Comparison of ENCODE assay signal across 10 cellular contexts in the genomic region with DNA sequence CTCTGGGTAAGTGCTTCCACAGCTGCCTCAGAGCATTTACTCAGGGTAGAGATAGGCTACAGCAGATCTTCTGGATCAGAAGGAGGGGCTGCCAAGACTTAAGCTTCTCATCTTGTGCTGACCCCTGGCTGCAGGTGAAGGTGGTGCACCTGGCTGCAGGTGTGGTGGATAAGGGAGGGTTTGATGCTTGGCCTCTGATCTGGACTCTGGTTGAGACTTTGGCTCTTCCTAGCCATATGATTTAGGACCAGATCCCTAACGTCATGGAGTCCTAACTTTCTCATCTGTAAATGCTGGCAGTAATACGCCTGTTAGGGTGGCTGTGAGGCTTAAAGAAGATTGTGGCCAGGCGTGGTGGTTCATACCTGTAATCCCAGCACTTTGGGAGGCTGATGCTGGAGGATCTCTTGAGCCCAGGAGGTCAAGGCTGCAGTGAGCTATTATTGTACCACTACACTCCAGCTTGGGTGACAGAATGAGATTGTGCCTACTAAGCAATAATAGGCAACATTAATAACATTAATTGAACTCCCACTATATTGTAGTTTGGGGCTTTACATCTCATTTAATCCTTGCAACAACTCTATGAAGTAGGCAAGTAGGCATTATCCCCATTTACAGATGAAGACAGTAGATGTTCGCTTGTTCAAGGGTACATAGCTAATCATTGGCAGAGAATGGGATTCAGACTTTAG. TPM values are rescaled to one million over a fixed set of nuclear protein-coding genes. Genes with fewer than 3 reads are reported as not detected.
DNase-seq lines count a peak whose midpoint lies in the region; ATAC-seq and TF ChIP-seq lines count a peak whose summit lies in the region.
"Had no signal": no experiment of that assay in that cellular context is flagged by ENCODE, and none has a peak within 500 bp of the region (broad histone marks: within the 10 kb centered on the region; RNA-seq: fewer than 3 reads in every experiment).

No MANE protein-coding gene starts in this region.

- H3F3A ChIP-seq in GM23338 (replicated peaks; ENCODE audit: low read depth): no peaks in the 10 kb centered on the region

- H3K36me3 Mint-ChIP-seq in Calu3 (ENCODE audit: insufficient read depth, unreplicated experiment) (peaks cover 64% of the 10 kb centered on the region), GM23338 (ENCODE audit: low read depth) (peaks cover 62% of the 10 kb centered on the region)

- no peak overlapping the region for H2AFZ ChIP-seq in GM23338

- intact Hi-C loops in Calu3 (cut with micrococcal nuclease; ENCODE audit: unreplicated experiment): no loop called here
- intact Hi-C loops in lower lobe of right lung (cut with DNase I): no loop called here
- intact Hi-C loops in heart right ventricle (cut with DNase I): no loop called here

- CTCF ChIA-PET in Calu3 (lab: Charles Lee): interaction anchor here (0.9 to 4.3 kb wide), 3 partner anchors 8 to 24 kb away, joined by 3 to 57 read pairs (median 26); partner anchors contain the start of gene DTX4

- H3K4me2 ChIP-seq in GM23338: no peak overlapping the region

- H3K9me2 ChIP-seq in GM23338 (ENCODE audit: insufficient read depth): 0 out of 2 replicates have a peak, but pooled peaks cover 5% of the 10 kb centered on the region

- TF ChIP-seq CTCF in Calu3 (IDR thresholded peaks at IDR 0.05; ENCODE audit: unreplicated experiment) (peak; percentile 38), GM23338 (conservative IDR thresholded peaks at IDR 0.05; ENCODE audit: low read depth in 2 of 2) (peak; percentile 80 to 82), lower lobe of right lung (IDR thresholded peaks at IDR 0.05) (peak; percentile 40), heart right ventricle (IDR thresholded peaks at IDR 0.05) (peak in 4 of 9 donors; percentile 6 to 17 (median 10))

- H3K27me3 ChIP-seq in GM23338 (ENCODE audit: insufficient read depth) (no peaks in the 10 kb centered on the region), lower lobe of right lung (ENCODE audit: low read depth) (no peaks in the 10 kb centered on the region), heart right ventricle (no peaks in the 10 kb centered on the region)
- H3K27me3 ChIP-seq: dorsolateral prefrontal cortex had no signal

- H3K4me1 ChIP-seq in GM23338 (ENCODE audit: insufficient read depth) (no peaks in the 10 kb centered on the region), lower lobe of right lung (peaks cover 67% of the 10 kb centered on the region), heart right ventricle (peaks cover 0 to 27% (median 5%) of the 10 kb centered on the region in 9 donors)

- peaks cover 58% of the 10 kb centered on the region for H3K4me1 Mint-ChIP-seq in Calu3 (ENCODE audit: low read depth, unreplicated experiment)
- H3K4me1 Mint-ChIP-seq in GM23338: peaks cover 17% of the 10 kb centered on the region

- peaks cover 18% of the 10 kb centered on the region for H3K79me2 ChIP-seq in GM23338 (replicated peaks; ENCODE audit: insufficient read depth)

- H3K9me3 Mint-ChIP-seq in Calu3 (ENCODE audit: low read depth, unreplicated experiment) (peaks cover 1% of the 10 kb centered on the region), GM23338 (peaks cover 30% of the 10 kb centered on the region)

- H3K27ac Mint-ChIP-seq in Calu3 (ENCODE audit: unreplicated experiment) (no peak overlapping the region), GM23338 (no peak overlapping the region)

- no peak overlapping the region for H3K4me3 Mint-ChIP-seq in Calu3 (ENCODE audit: low read depth, unreplicated experiment)
- H3K4me3 Mint-ChIP-seq in GM23338: no peak overlapping the region

- no TSS peak for BruUV-seq in Calu3 (replicated peaks; lab: Mats Ljungman, UMichigan)

- H3K9me3 ChIP-seq in lower lobe of right lung (no peaks in the 10 kb centered on the region), heart right ventricle (peaks cover 0 to 17% (median 5%) of the 10 kb centered on the region in 11 donors)

- H3K27me3 Mint-ChIP-seq in Calu3 (ENCODE audit: unreplicated experiment) (no peaks in the 10 kb centered on the region), GM23338 (ENCODE audit: insufficient read depth, low read depth, poor library complexity) (peaks cover 4% of the 10 kb centered on the region)

- peak; percentile 86 for ATAC-seq in GM23338
- no peak for ATAC-seq in lower lobe of right lung
- no peak for ATAC-seq in heart right ventricle
- no peak for ATAC-seq in GM21737 (IDR thresholded peaks at IDR 0.05; ENCODE audit: unreplicated experiment)

- H3K4me3 ChIP-seq in GM23338 (no peak overlapping the region), lower lobe of right lung (no peak overlapping the region), heart right ventricle (no peak overlapping the region)
- H3K4me3 ChIP-seq: dorsolateral prefrontal cortex had no signal

- no peaks in the 10 kb centered on the region; the same call in 1 of the 2 replicates for H3K36me3 ChIP-seq in GM23338 (ENCODE audit: insufficient read depth)
- peaks cover 15% of the 10 kb centered on the region for H3K36me3 ChIP-seq in lower lobe of right lung
- peaks cover 0 to 17% (median 0%) of the 10 kb centered on the region in 9 donors for H3K36me3 ChIP-seq in heart right ventricle

- H3K27ac ChIP-seq in GM23338 (ENCODE audit: low read depth): no peak overlapping the region
- no peak overlapping the region for H3K27ac ChIP-seq in lower lobe of right lung
- H3K27ac ChIP-seq in heart right ventricle: no peak overlapping the region

- H4K20me1 ChIP-seq in GM23338 (replicated peaks; ENCODE audit: insufficient read depth): no peaks in the 10 kb centered on the region; the same call in none of the 2 replicates

- WGBS in heart right ventricle, 2 donors: 94 to 95% methylated on average over 4 of the region's 4 CpGs

- DNase-seq in Calu3 (peak; percentile 55), GM23338 (ENCODE audit: low spot score) (peak; percentile 87), lower lobe of right lung (no peak), activated gamma-delta T cell (lab: John Stamatoyannopoulos, UW) (no peak), SW480 (ENCODE audit: low spot score) (no peak), heart right ventricle (no peak)
- DNase-seq in activated CD4-positive, alpha-beta T cell treated with anti-CD3 and anti-CD28 coated beads, Interleukin-2, amount 50 U/mL, for 1 hour: peak; percentile 17
- DNase-seq: dorsolateral prefrontal cortex had no signal

TF ChIP-seq in GM23338, 12 proteins besides CTCF, POLR2A, EP300 and RAD21 (continues in another document):
- TF ChIP-seq EZH2 (IDR thresholded peaks at IDR 0.05; ENCODE audit: low read depth, unreplicated experiment): no peak
- no peak for TF ChIP-seq JUNB (IDR thresholded peaks at IDR 0.05; ENCODE audit: unreplicated experiment)
- no peak for TF ChIP-seq NANOG (IDR thresholded peaks at IDR 0.05; ENCODE audit: borderline replicate concordance)
- no peak for TF ChIP-seq REST (IDR thresholded peaks at IDR 0.05; ENCODE audit: unreplicated experiment)
- TF ChIP-seq, protein P1, sequence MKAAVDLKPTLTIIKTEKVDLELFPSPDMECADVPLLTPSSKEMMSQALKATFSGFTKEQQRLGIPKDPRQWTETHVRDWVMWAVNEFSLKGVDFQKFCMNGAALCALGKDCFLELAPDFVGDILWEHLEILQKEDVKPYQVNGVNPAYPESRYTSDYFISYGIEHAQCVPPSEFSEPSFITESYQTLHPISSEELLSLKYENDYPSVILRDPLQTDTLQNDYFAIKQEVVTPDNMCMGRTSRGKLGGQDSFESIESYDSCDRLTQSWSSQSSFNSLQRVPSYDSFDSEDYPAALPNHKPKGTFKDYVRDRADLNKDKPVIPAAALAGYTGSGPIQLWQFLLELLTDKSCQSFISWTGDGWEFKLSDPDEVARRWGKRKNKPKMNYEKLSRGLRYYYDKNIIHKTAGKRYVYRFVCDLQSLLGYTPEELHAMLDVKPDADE (IDR thresholded peaks at IDR 0.05): no peak

RNA-seq across cellular contexts. Expression of gene DTX4, which starts 10.7 kb away (rescaled TPM):
- total RNA-seq in Calu3 (2022) (56.7 and 65.8 TPM in 2 replicates), lower lobe of right lung (51.7 TPM), heart right ventricle (1 to 10 TPM in 9 of 10 donors, under 1 TPM in 1; 0.98 to 4.1 (median 2.7) TPM)
- total RNA-seq in GM23338 (2014; rRNA removed; shearing (Covaris generic)): 13.8 and 14.7 TPM in 2 replicates
- polyA plus RNA-seq in GM23338 (2016; fragmentation: Nextera tagmentation; extraction: Ambion mirVana) (4.2 and 4.3 TPM in 2 replicates), heart right ventricle (1 to 10 TPM in 1 of 2 donors, under 1 TPM in 1; 0.86 to 1.3 TPM)

RNA-seq across cellular contexts. Expression of gene MPEG1, which starts 30.1 kb away (rescaled TPM):
- total RNA-seq in Calu3 (2022) (not detected in 2 replicates), lower lobe of right lung (48.9 TPM), heart right ventricle (10 to 100 TPM in 3 of 10 donors, 1 to 10 TPM in 7; 3.9 to 45.9 (median 7.0) TPM)
- not detected in 2 replicates for total RNA-seq in GM23338 (2014; rRNA removed; shearing (Covaris generic))
- polyA plus RNA-seq in GM23338 (2016; fragmentation: Nextera tagmentation; extraction: Ambion mirVana) (0.07 TPM in 1 of 2 replicates, not detected in the other), heart right ventricle (1 to 10 TPM; 2.9 to 3.2 TPM)
- total RNA-seq: NCI-H460 had no signal

RNA-seq across cellular contexts. Expression of gene FAM111A, which starts 39.9 kb away (rescaled TPM):
- total RNA-seq in Calu3 (2022): 87.9 and 91.6 TPM in 2 replicates
- 31.7 and 38.1 TPM in 2 replicates for total RNA-seq in GM23338 (2014; rRNA removed; shearing (Covaris generic))
- 18.9 and 23.0 TPM in 2 replicates for polyA plus RNA-seq in GM23338 (2016; fragmentation: Nextera tagmentation; extraction: Ambion mirVana)
- total RNA-seq in lower lobe of right lung: 68.4 TPM
- 10 to 100 TPM in 2 of 10 donors, 1 to 10 TPM in 8; 4.0 to 18.6 (median 5.1) TPM for total RNA-seq in heart right ventricle
- polyA plus RNA-seq in heart right ventricle: 10 to 100 TPM in 1 of 2 donors, 1 to 10 TPM in 1; 2.9 to 22.5 TPM

Comparison
In these comparisons a context has a peak if more than half of its experiments do, and no peak if none do; other contexts are left out.
1. DNase-seq: peak in Calu3 (single experiment), GM23338 (single experiment) and activated CD4-positive, alpha-beta T cell treated with anti-CD3 and anti-CD28 coated beads, Interleukin-2, amount 50 U/mL, for 1 hour (single experiment); none in lower lobe of right lung (single experiment), activated gamma-delta T cell (single experiment), SW480 (single experiment) and heart right ventricle (0 of 2).